ENCODE assay signal across 26 cellular contexts in genomic region chr5:92081958-92082712, GRCh38.
DNase-seq lines count a peak whose midpoint lies in the region; ATAC-seq and TF ChIP-seq lines count a peak whose summit lies in the region.
"Had no signal": no experiment of that assay in that cellular context is flagged by ENCODE, and none has a peak within 500 bp of the region (broad histone marks: within the 10 kb centered on the region; RNA-seq: fewer than 3 reads in every experiment).

No MANE protein-coding gene starts in this region.

- dilution Hi-C loops in mammary epithelial cell (cut with HindIII; ENCODE audit: low sequenced_read_pairs): no loop called here

- no peak overlapping the region for H3K4me3 Mint-ChIP-seq in CD4-positive, alpha-beta memory T cell
- H3K4me3 Mint-ChIP-seq: CD14-positive monocyte; natural killer cell treated with Interleukin-12 subunit alpha and Interleukin-12 subunit beta and Interleukin-15 and Interleukin-18, amount 100 ng/mL, for 72 hours had no signal

- H3K4me3 ChIP-seq in GM23248: peak overlapping the region; percentile 51
- H3K4me3 ChIP-seq in PC-3 (ENCODE audit: low read length): no peak overlapping the region
- H3K4me3 ChIP-seq in mammary epithelial cell (replicated peaks in 1 of 3; ENCODE audit: insufficient read depth in 1 of 3, low read depth in 2 of 3, low read length in 3 of 3): peak overlapping the region in 1 of 3 experiments; percentile 8
- H3K4me3 ChIP-seq in osteoblast (ENCODE audit: insufficient read depth, low read length): peak overlapping the region; percentile 44
- H3K4me3 ChIP-seq in CD4-positive, alpha-beta memory T cell (ENCODE audit: low read length in 2 of 2): no peak overlapping the region
- H3K4me3 ChIP-seq: adrenal gland, cardiac muscle cell, left lung, right lobe of liver had no signal

- in situ Hi-C loops in GM23248 (cut with MboI) (no loop called here), mammary epithelial cell (cut with MboI; ENCODE audit: low sequenced_read_pairs in 2 of 2) (no loop called here)

- peak overlapping the region; percentile 32 for H3K4me2 ChIP-seq in GM23248 (ENCODE audit: unreplicated experiment)
- peak overlapping the region; percentile 38 for H3K4me2 ChIP-seq in PC-3 (ENCODE audit: low read length)
- H3K4me2 ChIP-seq in mammary epithelial cell (ENCODE audit: insufficient read depth, low read depth, low read length): peak overlapping the region; percentile 62
- H3K4me2 ChIP-seq in osteoblast (ENCODE audit: insufficient read depth, low read length): peak overlapping the region; percentile 47

- no peak for TF ChIP-seq CTCF in PC-3 (conservative IDR thresholded peaks at IDR 0.05; ENCODE audit: low read depth, low read length)
- no peak for TF ChIP-seq CTCF in mammary epithelial cell (conservative IDR thresholded peaks at IDR 0.05 in 1 of 2, IDR thresholded peaks at IDR 0.05 in 1 of 2; ENCODE audit: extremely low read depth in 1 of 2, insufficient read depth in 1 of 2, low read depth in 1 of 2, low read length in 2 of 2)
- TF ChIP-seq CTCF in osteoblast (IDR thresholded peaks at IDR 0.05; ENCODE audit: extremely low read depth, low read depth, low read length): no peak

- no peaks in the 10 kb centered on the region for H3K27me3 Mint-ChIP-seq in CD4-positive, alpha-beta memory T cell
- H3K27me3 Mint-ChIP-seq: natural killer cell treated with Interleukin-12 subunit alpha and Interleukin-12 subunit beta and Interleukin-15 and Interleukin-18, amount 100 ng/mL, for 72 hours had no signal

- H3F3A ChIP-seq in GM23248 (ENCODE audit: insufficient read depth) (no peaks in the 10 kb centered on the region), PC-3 (ENCODE audit: low read length, unreplicated experiment) (no peaks in the 10 kb centered on the region)

- H3K9me3 ChIP-seq in GM23248 (ENCODE audit: low read depth) (no peaks in the 10 kb centered on the region), PC-3 (ENCODE audit: low read length) (no peaks in the 10 kb centered on the region), mammary epithelial cell (replicated peaks; ENCODE audit: insufficient read depth, low read length) (no peaks in the 10 kb centered on the region), osteoblast (ENCODE audit: low read depth, low read length) (no peaks in the 10 kb centered on the region)
- no peaks in the 10 kb centered on the region for H3K9me3 ChIP-seq in CD4-positive, alpha-beta memory T cell (ENCODE audit: control insufficient read depth in 1 of 2, low read length in 2 of 2)
- H3K9me3 ChIP-seq: adrenal gland, right lobe of liver had no signal

- intact Hi-C loops in PC-3 (cut with micrococcal nuclease): no loop called here
- intact Hi-C loops in mammary epithelial cell (cut with micrococcal nuclease): no loop called here
- intact Hi-C loops in CD4-positive, alpha-beta memory T cell (cut with micrococcal nuclease): no loop called here

- peak overlapping the region; percentile 59 for H2AFZ ChIP-seq in GM23248
- H2AFZ ChIP-seq in PC-3 (ENCODE audit: low read length): no peak overlapping the region
- no peak overlapping the region for H2AFZ ChIP-seq in mammary epithelial cell (ENCODE audit: low read depth, low read length)
- peak overlapping the region; percentile 46 for H2AFZ ChIP-seq in osteoblast (ENCODE audit: low read length)
- H2AFZ ChIP-seq: parathyroid adenoma had no signal

- H3K36me3 ChIP-seq in GM23248 (ENCODE audit: low read depth): no peaks in the 10 kb centered on the region
- H3K36me3 ChIP-seq in PC-3 (ENCODE audit: low read depth, low read length): no peaks in the 10 kb centered on the region
- H3K36me3 ChIP-seq in mammary epithelial cell (ENCODE audit: insufficient read depth, low read length): no peaks in the 10 kb centered on the region
- H3K36me3 ChIP-seq in osteoblast (ENCODE audit: insufficient read depth, low read length): no peaks in the 10 kb centered on the region
- H3K36me3 ChIP-seq in CD4-positive, alpha-beta memory T cell (ENCODE audit: insufficient read depth, low read length): no peaks in the 10 kb centered on the region
- H3K36me3 ChIP-seq: adrenal gland, cardiac muscle cell, left lung, right lobe of liver had no signal

- H3K9ac ChIP-seq in GM23248 (0 out of 2 replicates have a peak overlapping the region, but pooled peaks have one; percentile 0), PC-3 (ENCODE audit: low read length) (no peak overlapping the region), mammary epithelial cell (ENCODE audit: insufficient read depth, low read length) (no peak overlapping the region)
- H3K9ac ChIP-seq: parathyroid adenoma had no signal

- H3K9me3 Mint-ChIP-seq in CD4-positive, alpha-beta memory T cell: peaks cover 0 to 7% (median 5%) of the 10 kb centered on the region in 8 donors

- H3K4me1 ChIP-seq in GM23248 (ENCODE audit: insufficient read depth): no peaks in the 10 kb centered on the region
- H3K4me1 ChIP-seq in PC-3 (ENCODE audit: insufficient read depth, low read length): no peaks in the 10 kb centered on the region
- no peaks in the 10 kb centered on the region for H3K4me1 ChIP-seq in mammary epithelial cell (ENCODE audit: insufficient read depth, low read length)
- H3K4me1 ChIP-seq in osteoblast (ENCODE audit: insufficient read depth, low read length): no peaks in the 10 kb centered on the region
- H3K4me1 ChIP-seq in CD4-positive, alpha-beta memory T cell (ENCODE audit: insufficient read depth, low read length): no peaks in the 10 kb centered on the region
- H3K4me1 ChIP-seq: adrenal gland, left lung, parathyroid adenoma, right lobe of liver had no signal

- no peak for DNase-seq in GM23248
- DNase-seq in PC-3: no peak
- no peak for DNase-seq in mammary epithelial cell
- no peak for DNase-seq in osteoblast (ENCODE audit: insufficient read length, low spot score, missing footprints)
- DNase-seq in CD4-positive, alpha-beta memory T cell: no peak
- no peak for DNase-seq in islet precursor cell
- DNase-seq: activated CD4-positive, alpha-beta T cell treated with anti-CD3 and anti-CD28 coated beads for 1 hour; activated T-cell treated with anti-CD3 and anti-CD28 coated beads, Interleukin-2, amount 50 U/mL, for 1 hour; adrenal gland; DMS 273 treated with DMSO at 0.1 percent for 48 hours; head of caudate nucleus; Kasumi-1; left lung; midbrain; NCI-H1105; NCI-H2081; NK-92 treated with Interleukin-12 subunit alpha and Interleukin-12 subunit beta, amount 100 ng/mL, for 24 hours; right lobe of liver; stimulated activated CD8-positive, alpha-beta memory T cell treated with anti-CD3 and anti-CD28 coated beads, Interleukin-4, amount 100 ng/mL, for 48 hours; trophoblast cell had no signal

- H3K27me3 ChIP-seq in GM23248 (replicated peaks; ENCODE audit: insufficient read depth) (no peaks in the 10 kb centered on the region), PC-3 (ENCODE audit: low read length) (no peaks in the 10 kb centered on the region), mammary epithelial cell (ENCODE audit: insufficient read depth, low read length) (no peaks in the 10 kb centered on the region), osteoblast (ENCODE audit: insufficient read depth, low read length) (no peaks in the 10 kb centered on the region)
- H3K27me3 ChIP-seq in CD4-positive, alpha-beta memory T cell (ENCODE audit: insufficient read depth, low read length): no peaks in the 10 kb centered on the region
- H3K27me3 ChIP-seq: adrenal gland, cardiac muscle cell, left lung, right lobe of liver had no signal

- H4K20me1 ChIP-seq in GM23248 (ENCODE audit: insufficient read depth): no peaks in the 10 kb centered on the region
- H4K20me1 ChIP-seq in PC-3 (ENCODE audit: low read length): no peaks in the 10 kb centered on the region
- no peaks in the 10 kb centered on the region for H4K20me1 ChIP-seq in mammary epithelial cell (ENCODE audit: insufficient read depth, low read length)
- H4K20me1 ChIP-seq in osteoblast (ENCODE audit: insufficient read depth, low read length): no peaks in the 10 kb centered on the region

- H3K27ac ChIP-seq in GM23248: no peak overlapping the region
- H3K27ac ChIP-seq in PC-3 (ENCODE audit: low read length): no peak overlapping the region
- H3K27ac ChIP-seq in mammary epithelial cell (ENCODE audit: insufficient read depth, low read depth, low read length): no peak overlapping the region
- H3K27ac ChIP-seq in osteoblast (ENCODE audit: low read depth, low read length): no peak overlapping the region
- no peak overlapping the region for H3K27ac ChIP-seq in CD4-positive, alpha-beta memory T cell (ENCODE audit: low read depth, low read length)
- H3K27ac ChIP-seq: adrenal gland, cardiac muscle cell, left lung, parathyroid adenoma, right lobe of liver had no signal

- H3K9me2 ChIP-seq in GM23248 (ENCODE audit: insufficient read depth) (no peaks in the 10 kb centered on the region), PC-3 (replicated peaks; ENCODE audit: low read length) (no peaks in the 10 kb centered on the region)

- H3K79me2 ChIP-seq in GM23248 (ENCODE audit: insufficient read depth) (no peaks in the 10 kb centered on the region), PC-3 (ENCODE audit: low read length) (no peaks in the 10 kb centered on the region), mammary epithelial cell (ENCODE audit: insufficient read depth, low read length) (no peaks in the 10 kb centered on the region), osteoblast (ENCODE audit: insufficient read depth, low read length) (no peaks in the 10 kb centered on the region)
- H3K79me2 ChIP-seq: parathyroid adenoma had no signal

- H3K36me3 Mint-ChIP-seq in CD4-positive, alpha-beta memory T cell: no peaks in the 10 kb centered on the region
- H3K36me3 Mint-ChIP-seq: CD14-positive monocyte; natural killer cell treated with Interleukin-12 subunit alpha and Interleukin-12 subunit beta and Interleukin-15 and Interleukin-18, amount 100 ng/mL, for 72 hours had no signal

- 49 to 50% methylated on average over 7 of the region's 7 CpGs for WGBS in GM23248 (ENCODE audit: low coverage in 1 of 2, low lambda C conversion rate in 2 of 2, missing lambda C conversion rate in 2 of 2), 2 experiments
- 61% methylated on average over 7 of the region's 7 CpGs for WGBS in mammary epithelial cell (ENCODE audit: low coverage, missing lambda C conversion rate)

- ATAC-seq in PC-3 (no peak), GM19395 (IDR thresholded peaks at IDR 0.05; ENCODE audit: unreplicated experiment) (no peak), HG03280 (IDR thresholded peaks at IDR 0.05; ENCODE audit: unreplicated experiment) (no peak)
- ATAC-seq: left lung; natural killer cell treated with Interleukin-12 subunit alpha and Interleukin-12 subunit beta and Interleukin-15 and Interleukin-18, amount 100 ng/mL, for 72 hours; right lobe of liver had no signal

- H3K4me1 Mint-ChIP-seq in CD4-positive, alpha-beta memory T cell: no peaks in the 10 kb centered on the region
- H3K4me1 Mint-ChIP-seq: CD14-positive monocyte had no signal

- no TSS peak for BruUV-seq in PC-3 (replicated peaks; lab: Mats Ljungman, UMichigan)
- BruUV-seq in mammary epithelial cell (replicated peaks; lab: Mats Ljungman, UMichigan): no TSS peak

- no peak overlapping the region for H3K27ac Mint-ChIP-seq in CD4-positive, alpha-beta memory T cell
- H3K27ac Mint-ChIP-seq: CD14-positive monocyte; natural killer cell treated with Interleukin-12 subunit alpha and Interleukin-12 subunit beta and Interleukin-15 and Interleukin-18, amount 100 ng/mL, for 72 hours had no signal

- CTCF ChIA-PET in PC-3 (lab: Charles Lee): no interaction called here
- CTCF ChIA-PET in mammary epithelial cell (lab: Charles Lee; ENCODE audit: low non-redundant PET): interaction anchor here (0.7 kb wide), 1 partner anchor 753 kb away, joined by 7 read pairs; no protein-coding TSS in a partner anchor
- CTCF ChIA-PET in CD4-positive, alpha-beta memory T cell (lab: Charles Lee; ENCODE audit: partially characterized antibody): no interaction called here

- POLR2A ChIA-PET in PC-3 (lab: Charles Lee; ENCODE audit: unreplicated experiment): no interaction called here
- POLR2A ChIA-PET in CD4-positive, alpha-beta memory T cell (lab: Charles Lee; ENCODE audit: partially characterized antibody): no interaction called here

Comparison
In these comparisons a context has a peak if more than half of its experiments do, and no peak if none do; other contexts are left out.
1. H2AFZ ChIP-seq: peak in GM23248 (single experiment) and osteoblast (single experiment); none in PC-3 (single experiment) and mammary epithelial cell (single experiment).
2. H3K4me3 ChIP-seq: peak in GM23248 (single experiment) and osteoblast (single experiment); none in PC-3 (single experiment) and CD4-positive, alpha-beta memory T cell (0 of 2).
3. Peak in every context shown above with its lines, with median percentiles within 50 percentile points of each other: H3K4me2 ChIP-seq.